ENCODE assay signal across 1 cellular context in genomic region chr11:95089620-95090542, GRCh38.
TF ChIP-seq lines count a peak whose summit lies in the region.

TSS of gene ENDOD1 (plus strand) at chr11:95089846. CDS start at chr11:95089928, 82 bp downstream.

TF ChIP-seq in HepG2, 621 proteins besides CTCF, POLR2A, EP300 and RAD21 (continued from another document and continues in another):
- TF ChIP-seq ZBTB40 (IDR thresholded peaks at IDR 0.05) (no peak), ZBTB40 (CRISPR knock-in tag; IDR thresholded peaks at IDR 0.05) (no peak), MAFK (conservative IDR thresholded peaks at IDR 0.05 in 1 of 2, IDR thresholded peaks at IDR 0.05 in 1 of 2; ENCODE audit: low read length in 2 of 2) (no peak), CEBPZ (IDR thresholded peaks at IDR 0.05; ENCODE audit: low read length) (no peak), PREB (CRISPR knock-in tag; IDR thresholded peaks at IDR 0.05) (no peak), DBP (CRISPR knock-in tag; IDR thresholded peaks at IDR 0.05; ENCODE audit: not compliant biosample characterization) (no peak), SPEN (CRISPR knock-in tag; IDR thresholded peaks at IDR 0.05; ENCODE audit: low read depth) (no peak), ZC3H13 (CRISPR knock-in tag; IDR thresholded peaks at IDR 0.05) (no peak), SATB2 (CRISPR knock-in tag; IDR thresholded peaks at IDR 0.05) (no peak), ZNF550 (CRISPR knock-in tag; IDR thresholded peaks at IDR 0.05; ENCODE audit: borderline replicate concordance) (peak; percentile 28; the same call in 1 of the 2 replicates), ZNF777 (CRISPR knock-in tag; IDR thresholded peaks at IDR 0.05) (peak; percentile 15; the same call in 1 of the 2 replicates), IRF2 (CRISPR knock-in tag; IDR thresholded peaks at IDR 0.05) (no peak), ZBTB14 (CRISPR knock-in tag; IDR thresholded peaks at IDR 0.05) (no peak; the same call in 1 of the 2 replicates), NRL (CRISPR knock-in tag; IDR thresholded peaks at IDR 0.05; ENCODE audit: borderline replicate concordance) (peak; percentile 65; the same call in 1 of the 2 replicates), HDAC6 (IDR thresholded peaks at IDR 0.05; ENCODE audit: low read depth, low read length) (no peak), SNAPC4 (CRISPR knock-in tag; IDR thresholded peaks at IDR 0.05) (no peak), MAFF (IDR thresholded peaks at IDR 0.05; ENCODE audit: low read depth, low read length) (no peak), ZKSCAN8 (CRISPR knock-in tag; IDR thresholded peaks at IDR 0.05; ENCODE audit: borderline replicate concordance) (no peak), ZBTB20 (CRISPR knock-in tag; IDR thresholded peaks at IDR 0.05; ENCODE audit: borderline replicate concordance, low read depth) (no peak), ZNF549 (CRISPR knock-in tag; IDR thresholded peaks at IDR 0.05) (no peak), TOPORS (CRISPR knock-in tag; IDR thresholded peaks at IDR 0.05) (no peak), ZFY (CRISPR knock-in tag; IDR thresholded peaks at IDR 0.05) (peak; percentile 61; the same call in 1 of the 2 replicates), ZNF501 (CRISPR knock-in tag; IDR thresholded peaks at IDR 0.05) (no peak; the same call in 1 of the 2 replicates), E2F1 (CRISPR knock-in tag; IDR thresholded peaks at IDR 0.05) (no peak), ZSCAN9 (CRISPR knock-in tag; IDR thresholded peaks at IDR 0.05; ENCODE audit: borderline replicate concordance) (no peak), SP4 (CRISPR knock-in tag; IDR thresholded peaks at IDR 0.05) (peak; percentile 63; the same call in 1 of the 2 replicates), ASH2L (IDR thresholded peaks at IDR 0.05; ENCODE audit: insufficient read length, low read depth, low read length) (no peak), ZFYVE20 (CRISPR knock-in tag; IDR thresholded peaks at IDR 0.05; ENCODE audit: borderline replicate concordance, low read depth) (no peak), TFDP1 (CRISPR knock-in tag; IDR thresholded peaks at IDR 0.05; ENCODE audit: borderline replicate concordance) (peak; percentile 13; the same call in 1 of the 2 replicates), NR2F2 (IDR thresholded peaks at IDR 0.05; ENCODE audit: borderline replicate concordance, low read depth) (no peak), MED13 (CRISPR knock-in tag; IDR thresholded peaks at IDR 0.05) (no peak), ZNF839 (CRISPR knock-in tag; IDR thresholded peaks at IDR 0.05; ENCODE audit: borderline replicate concordance) (no peak), ZNF33A (CRISPR knock-in tag; IDR thresholded peaks at IDR 0.05; ENCODE audit: borderline replicate concordance) (no peak)
